In the genomic region with DNA sequence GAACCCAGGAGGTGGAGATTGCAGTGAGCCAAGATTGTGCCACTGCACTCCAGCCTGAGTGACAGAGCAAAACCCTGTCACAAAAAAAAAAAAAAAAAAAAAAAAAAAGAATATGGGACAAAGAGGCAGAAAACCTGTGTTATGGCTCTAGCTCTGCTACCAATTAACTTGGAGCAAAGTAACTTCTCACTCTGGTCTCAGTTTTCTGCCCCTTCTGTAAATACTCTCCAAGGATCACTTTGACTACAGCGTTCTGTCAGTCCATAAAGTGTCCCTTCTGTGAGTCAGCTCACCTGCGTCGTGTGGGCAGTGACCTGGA, we compare ENCODE assay signal across 26 cellular contexts. TPM values are rescaled to one million over a fixed set of nuclear protein-coding genes. Genes with fewer than 3 reads are reported as not detected.
DNase-seq lines count a peak whose midpoint lies in the region; ATAC-seq, FAIRE-seq and TF ChIP-seq lines count a peak whose summit lies in the region.
"Had no signal": no experiment of that assay in that cellular context is flagged by ENCODE, and none has a peak within 500 bp of the region (broad histone marks: within the 10 kb centered on the region; RNA-seq: fewer than 3 reads in every experiment).

No MANE protein-coding gene starts in this region.

- no peaks in the 10 kb centered on the region for H3F3A ChIP-seq in MM.1S (ENCODE audit: insufficient read depth, low read length)

- FAIRE-seq in kidney (lab: Jason Lieb, UNC) (no peak), HTR-8/SVneo (lab: Jason Lieb, UNC) (no peak)
- FAIRE-seq: GM18507 had no signal

- H3K9me3 ChIP-seq in kidney (ENCODE audit: control insufficient read depth in 1 of 2, low read length in 2 of 2): no peaks in the 10 kb centered on the region
- H3K9me3 ChIP-seq in psoas muscle: no peaks in the 10 kb centered on the region
- no peaks in the 10 kb centered on the region for H3K9me3 ChIP-seq in MM.1S (replicated peaks; ENCODE audit: insufficient read depth, low read length)
- H3K9me3 ChIP-seq: esophagus muscularis mucosa had no signal

- TF ChIP-seq CTCF in 22Rv1 (IDR thresholded peaks at IDR 0.05) (no peak), RWPE1 (conservative IDR thresholded peaks at IDR 0.05; ENCODE audit: low read depth) (no peak), kidney (IDR thresholded peaks at IDR 0.05; ENCODE audit: borderline replicate concordance, extremely low read depth, insufficient read depth) (no peak), psoas muscle (IDR thresholded peaks at IDR 0.05) (no peak), glutamatergic neuron (IDR thresholded peaks at IDR 0.05; ENCODE audit: partially characterized antibody, unreplicated experiment) (no peak), MM.1S (IDR thresholded peaks at IDR 0.05; ENCODE audit: low read length) (no peak)

- no peaks in the 10 kb centered on the region for H3K36me3 Mint-ChIP-seq in glutamatergic neuron (ENCODE audit: unreplicated experiment)
- H3K36me3 Mint-ChIP-seq: activated naive CD8-positive, alpha-beta T cell treated with anti-CD3 and anti-CD28 coated beads for 36 hours; CD4-positive, CD25-positive, alpha-beta regulatory T cell had no signal

- DNase-seq in RWPE1 (ENCODE audit: low spot score) (no peak), kidney (no peak), psoas muscle (no peak), HTR-8/SVneo (ENCODE audit: insufficient read length, low spot score) (no peak), glutamatergic neuron (no peak), MM.1S (no peak), HUDEP-2 (lab: John Stamatoyannopoulos, UW; ENCODE audit: unreplicated experiment in 76 of 76) (no peak)
- DNase-seq: activated CD8-positive, alpha-beta T cell treated with anti-CD3 and anti-CD28 coated beads, Interleukin-2, amount 10 ng/mL, durations not matched to agents 7 days and 5 days; activated naive CD8-positive, alpha-beta T cell treated with anti-CD3 and anti-CD28 coated beads for 36 hours; activated T-cell treated with anti-CD3 and anti-CD28 coated beads, Interleukin-2, amount 50 U/mL, for 72 hours; CD4-positive, CD25-positive, alpha-beta regulatory T cell; dermis blood vessel endothelial cell; DMS79 treated with DMSO at 0.1 percent for 48 hours; NCI-H187; NCI-H446 treated with DMSO at 0.1 percent for 48 hours; stimulated activated CD4-positive, alpha-beta T cell treated with anti-CD3 and anti-CD28 coated beads, Interleukin-4, amount 100 ng/mL, for 4 hours; stimulated activated CD8-positive, alpha-beta memory T cell treated with anti-CD3 and anti-CD28 coated beads, Interleukin-4, amount 100 ng/mL, for 48 hours; WERI-Rb-1 had no signal

- no peak overlapping the region for H3K4me3 ChIP-seq in kidney (ENCODE audit: low read length in 2 of 2)
- no peak overlapping the region for H3K4me3 ChIP-seq in psoas muscle
- H3K4me3 ChIP-seq in MM.1S (ENCODE audit: low read length): no peak overlapping the region
- H3K4me3 ChIP-seq: esophagus muscularis mucosa had no signal

- peaks cover 10 to 14% of the 10 kb centered on the region in 2 donors for H3K4me1 ChIP-seq in kidney (ENCODE audit: control insufficient read depth in 1 of 2, insufficient read depth in 1 of 2, low read depth in 1 of 2, low read length in 2 of 2)
- peaks cover 12% of the 10 kb centered on the region for H3K4me1 ChIP-seq in psoas muscle
- H3K4me1 ChIP-seq in MM.1S (ENCODE audit: low read length): no peaks in the 10 kb centered on the region

- peak overlapping the region; percentile 80 for H3K27ac ChIP-seq in 22Rv1
- peak overlapping the region; percentile 95 for H3K27ac ChIP-seq in RWPE1
- peak overlapping the region; percentile 41 to 75 for H3K27ac ChIP-seq in kidney (ENCODE audit: low read depth in 2 of 2, low read length in 2 of 2)
- peak overlapping the region; percentile 73 for H3K27ac ChIP-seq in psoas muscle
- no peak overlapping the region for H3K27ac ChIP-seq in MM.1S (ENCODE audit: low read length)
- H3K27ac ChIP-seq: WERI-Rb-1 had no signal

- H3K9ac ChIP-seq in kidney (ENCODE audit: low read length in 2 of 2) (no peak overlapping the region), MM.1S (ENCODE audit: low read length) (no peak overlapping the region)

- H3K4me2 ChIP-seq in MM.1S (ENCODE audit: low read depth, low read length): no peak overlapping the region

- no peaks in the 10 kb centered on the region for H3K79me2 ChIP-seq in MM.1S (ENCODE audit: low read length)

- no peaks in the 10 kb centered on the region for H4K20me1 ChIP-seq in MM.1S (ENCODE audit: insufficient read depth, low read length)

- WGBS in psoas muscle, 3 donors: 49 to 67% (median 61%) methylated on average over 3 of the region's 3 CpGs

- CTCF ChIA-PET in RWPE1 (lab: Yijun Ruan, JAX): no interaction called here

- no peaks in the 10 kb centered on the region for H3K27me3 ChIP-seq in psoas muscle (ENCODE audit: insufficient read depth in 3 of 3, low read length in 2 of 3)
- no peaks in the 10 kb centered on the region; the same call in 1 of the 2 replicates for H3K27me3 ChIP-seq in MM.1S (replicated peaks; ENCODE audit: insufficient read depth, low read length)
- H3K27me3 ChIP-seq: esophagus muscularis mucosa had no signal

- no peak overlapping the region for H3K4me3 Mint-ChIP-seq in glutamatergic neuron (ENCODE audit: unreplicated experiment)
- H3K4me3 Mint-ChIP-seq: activated CD8-positive, alpha-beta T cell treated with anti-CD3 and anti-CD28 coated beads, Interleukin-2, amount 10 ng/mL, durations not matched to agents 7 days and 5 days; activated naive CD8-positive, alpha-beta T cell treated with anti-CD3 and anti-CD28 coated beads for 36 hours; activated T-cell treated with anti-CD3 and anti-CD28 coated beads, Interleukin-2, amount 50 U/mL, for 72 hours; CD4-positive, CD25-positive, alpha-beta regulatory T cell; T-helper 1 cell treated with Interleukin-12 subunit alpha and Interleukin-12 subunit beta and Interleukin-4 antibody, amounts not matched to agents 30 μg/mL and 1 μg/mL, for 36 hours had no signal

- H3K4me1 Mint-ChIP-seq in glutamatergic neuron (ENCODE audit: low read depth, unreplicated experiment): no peaks in the 10 kb centered on the region
- H3K4me1 Mint-ChIP-seq: CD4-positive, CD25-positive, alpha-beta regulatory T cell had no signal

- H2AFZ ChIP-seq in MM.1S (ENCODE audit: low read length): no peak overlapping the region

- no peak for ATAC-seq in psoas muscle
- ATAC-seq: activated T-cell treated with anti-CD3 and anti-CD28 coated beads, Interleukin-2, amount 50 U/mL, for 72 hours had no signal

- no peak overlapping the region for H3K27ac Mint-ChIP-seq in glutamatergic neuron (ENCODE audit: unreplicated experiment)
- H3K27ac Mint-ChIP-seq: activated CD8-positive, alpha-beta T cell treated with anti-CD3 and anti-CD28 coated beads, Interleukin-2, amount 10 ng/mL, durations not matched to agents 7 days and 5 days; activated naive CD8-positive, alpha-beta T cell treated with anti-CD3 and anti-CD28 coated beads for 36 hours; activated T-cell treated with anti-CD3 and anti-CD28 coated beads, Interleukin-2, amount 50 U/mL, for 72 hours; CD4-positive, CD25-positive, alpha-beta regulatory T cell; T-helper 1 cell treated with Interleukin-12 subunit alpha and Interleukin-12 subunit beta and Interleukin-4 antibody, amounts not matched to agents 30 μg/mL and 1 μg/mL, for 36 hours had no signal

- H3K36me3 ChIP-seq in kidney (ENCODE audit: control insufficient read depth in 1 of 2, insufficient read depth in 2 of 2, low read length in 2 of 2) (no peaks in the 10 kb centered on the region), psoas muscle (ENCODE audit: insufficient read depth in 1 of 2, low read depth in 1 of 2) (no peaks in the 10 kb centered on the region), MM.1S (replicated peaks; ENCODE audit: insufficient read depth, low read length) (no peaks in the 10 kb centered on the region)
- H3K36me3 ChIP-seq: esophagus muscularis mucosa, WERI-Rb-1 had no signal

- POLR2A ChIA-PET in RWPE1 (lab: Yijun Ruan, JAX; ENCODE audit: low non-redundant PET): interaction anchor here (0.6 to 0.9 kb wide), 5 partner anchors 11 to 380 kb away, joined by 3 to 12 read pairs (median 6); no protein-coding TSS in a partner anchor

- intact Hi-C loops in kidney (cut with DNase I): no loop called here
- intact Hi-C loops in psoas muscle (cut with DNase I): no loop called here

- peaks cover 1% of the 10 kb centered on the region for H3K9me3 Mint-ChIP-seq in glutamatergic neuron (ENCODE audit: unreplicated experiment)
- H3K9me3 Mint-ChIP-seq: activated naive CD8-positive, alpha-beta T cell treated with anti-CD3 and anti-CD28 coated beads for 36 hours; activated T-cell treated with anti-CD3 and anti-CD28 coated beads, Interleukin-2, amount 50 U/mL, for 72 hours; T-helper 1 cell treated with Interleukin-12 subunit alpha and Interleukin-12 subunit beta and Interleukin-4 antibody, amounts not matched to agents 30 μg/mL and 1 μg/mL, for 36 hours had no signal

- peaks cover 4% of the 10 kb centered on the region for H3K27me3 Mint-ChIP-seq in glutamatergic neuron (ENCODE audit: unreplicated experiment)

- H3K9me2 ChIP-seq in MM.1S (replicated peaks; ENCODE audit: insufficient read depth, low read length): no peaks in the 10 kb centered on the region

RNA-seq across cellular contexts. Expression of gene C6orf132, which starts 24.6 kb away (rescaled TPM):
- total RNA-seq in kidney (42.7 TPM), psoas muscle (under 1 TPM; 0.11 to 0.34 (median 0.20) TPM), glutamatergic neuron (ENCODE audit: unreplicated experiment) (0.25 TPM)
- polyA plus RNA-seq in kidney (ENCODE audit: insufficient read depth, low read depth, low replicate concordance) (5.6 TPM), psoas muscle (under 1 TPM; 0.08 to 0.13 (median 0.09) TPM)
- total RNA-seq: CD4-positive, CD25-positive, alpha-beta regulatory T cell; dermis blood vessel endothelial cell; mononuclear cell had no signal

RNA-seq across cellular contexts. Expression of gene GUCA1A, which starts 55.4 kb away (rescaled TPM):
- not detected for total RNA-seq in kidney
- polyA plus RNA-seq in kidney (ENCODE audit: insufficient read depth, low read depth, low replicate concordance): not detected
- not detected for total RNA-seq in psoas muscle
- not detected for polyA plus RNA-seq in psoas muscle
- 2.2 TPM for total RNA-seq in glutamatergic neuron (ENCODE audit: unreplicated experiment)
- total RNA-seq: activated CD8-positive, alpha-beta T cell treated with anti-CD3 and anti-CD28 coated beads, Interleukin-2, amount 10 ng/mL, durations not matched to agents 7 days and 5 days; CD4-positive, CD25-positive, alpha-beta regulatory T cell; dermis blood vessel endothelial cell; esophagus muscularis mucosa; HT-29; M059J; mononuclear cell; omental fat pad had no signal
- polyA plus RNA-seq: CD4-positive, CD25-positive, alpha-beta regulatory T cell had no signal

Comparison
In these comparisons a context has a peak if more than half of its experiments do, and no peak if none do; other contexts are left out.
1. RNA of gene C6orf132, which starts 24.6 kb away (total RNA-seq): 42.7 TPM in kidney (single experiment); 0.25 TPM in glutamatergic neuron (single experiment) and 0.11 to 0.34 TPM in psoas muscle; every median in the first group is over 10 times any median in the second.